Comparison of ENCODE assay signal across 1 cellular context in the genomic region with DNA sequence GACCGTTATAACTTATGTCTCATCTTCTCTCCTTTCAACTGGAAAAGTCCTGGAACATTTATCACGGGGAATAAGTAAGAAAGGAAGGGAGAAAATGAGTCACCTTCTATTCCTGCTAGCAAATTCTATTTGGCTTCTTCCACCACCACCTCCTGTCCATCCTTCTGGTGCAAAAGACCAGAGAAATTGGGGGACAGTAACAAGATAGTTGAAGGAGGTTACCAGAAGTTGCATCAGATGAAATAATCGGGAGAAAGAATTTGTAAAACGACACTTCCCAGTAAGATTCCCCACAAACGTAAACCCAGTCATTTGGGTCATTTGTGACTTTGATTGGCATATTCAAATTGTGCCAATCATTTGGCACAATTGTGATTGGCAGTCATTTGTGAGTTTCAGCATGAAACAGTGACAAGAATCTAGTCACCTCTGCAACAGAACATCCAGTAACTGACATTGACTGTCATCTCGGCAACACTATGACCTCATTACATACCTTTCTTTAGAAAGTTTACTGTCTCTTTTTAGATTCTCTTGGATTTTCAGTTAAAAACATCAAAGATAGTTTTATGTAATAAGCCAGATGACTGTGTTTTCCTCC.
TF ChIP-seq lines count a peak whose summit lies in the region.

No MANE protein-coding gene starts in this region.

TF ChIP-seq in SK-N-SH, 30 proteins besides CTCF, POLR2A, EP300 and RAD21 (continued from another document):
- TF ChIP-seq, protein P1, sequence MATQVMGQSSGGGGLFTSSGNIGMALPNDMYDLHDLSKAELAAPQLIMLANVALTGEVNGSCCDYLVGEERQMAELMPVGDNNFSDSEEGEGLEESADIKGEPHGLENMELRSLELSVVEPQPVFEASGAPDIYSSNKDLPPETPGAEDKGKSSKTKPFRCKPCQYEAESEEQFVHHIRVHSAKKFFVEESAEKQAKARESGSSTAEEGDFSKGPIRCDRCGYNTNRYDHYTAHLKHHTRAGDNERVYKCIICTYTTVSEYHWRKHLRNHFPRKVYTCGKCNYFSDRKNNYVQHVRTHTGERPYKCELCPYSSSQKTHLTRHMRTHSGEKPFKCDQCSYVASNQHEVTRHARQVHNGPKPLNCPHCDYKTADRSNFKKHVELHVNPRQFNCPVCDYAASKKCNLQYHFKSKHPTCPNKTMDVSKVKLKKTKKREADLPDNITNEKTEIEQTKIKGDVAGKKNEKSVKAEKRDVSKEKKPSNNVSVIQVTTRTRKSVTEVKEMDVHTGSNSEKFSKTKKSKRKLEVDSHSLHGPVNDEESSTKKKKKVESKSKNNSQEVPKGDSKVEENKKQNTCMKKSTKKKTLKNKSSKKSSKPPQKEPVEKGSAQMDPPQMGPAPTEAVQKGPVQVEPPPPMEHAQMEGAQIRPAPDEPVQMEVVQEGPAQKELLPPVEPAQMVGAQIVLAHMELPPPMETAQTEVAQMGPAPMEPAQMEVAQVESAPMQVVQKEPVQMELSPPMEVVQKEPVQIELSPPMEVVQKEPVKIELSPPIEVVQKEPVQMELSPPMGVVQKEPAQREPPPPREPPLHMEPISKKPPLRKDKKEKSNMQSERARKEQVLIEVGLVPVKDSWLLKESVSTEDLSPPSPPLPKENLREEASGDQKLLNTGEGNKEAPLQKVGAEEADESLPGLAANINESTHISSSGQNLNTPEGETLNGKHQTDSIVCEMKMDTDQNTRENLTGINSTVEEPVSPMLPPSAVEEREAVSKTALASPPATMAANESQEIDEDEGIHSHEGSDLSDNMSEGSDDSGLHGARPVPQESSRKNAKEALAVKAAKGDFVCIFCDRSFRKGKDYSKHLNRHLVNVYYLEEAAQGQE (IDR thresholded peaks at IDR 0.05; ENCODE audit: low read depth, low read length), result no peak
- TF ChIP-seq MEF2A (IDR thresholded peaks at IDR 0.05; ENCODE audit: borderline replicate concordance, low read depth) (peak; percentile 54; the same call in 1 of the 2 replicates), CHD2 (IDR thresholded peaks at IDR 0.05; ENCODE audit: low read length, partially characterized antibody) (no peak), PBX3 (IDR thresholded peaks at IDR 0.05) (peak; percentile 24), FOSL2 (IDR thresholded peaks at IDR 0.05; ENCODE audit: borderline replicate concordance, low read depth) (peak; percentile 64), USF1 (IDR thresholded peaks at IDR 0.05; ENCODE audit: borderline replicate concordance, low read depth) (no peak), TCF12 (IDR thresholded peaks at IDR 0.05) (no peak)
